Comparison of ENCODE assay signal across 7 cellular contexts in the genomic region with DNA sequence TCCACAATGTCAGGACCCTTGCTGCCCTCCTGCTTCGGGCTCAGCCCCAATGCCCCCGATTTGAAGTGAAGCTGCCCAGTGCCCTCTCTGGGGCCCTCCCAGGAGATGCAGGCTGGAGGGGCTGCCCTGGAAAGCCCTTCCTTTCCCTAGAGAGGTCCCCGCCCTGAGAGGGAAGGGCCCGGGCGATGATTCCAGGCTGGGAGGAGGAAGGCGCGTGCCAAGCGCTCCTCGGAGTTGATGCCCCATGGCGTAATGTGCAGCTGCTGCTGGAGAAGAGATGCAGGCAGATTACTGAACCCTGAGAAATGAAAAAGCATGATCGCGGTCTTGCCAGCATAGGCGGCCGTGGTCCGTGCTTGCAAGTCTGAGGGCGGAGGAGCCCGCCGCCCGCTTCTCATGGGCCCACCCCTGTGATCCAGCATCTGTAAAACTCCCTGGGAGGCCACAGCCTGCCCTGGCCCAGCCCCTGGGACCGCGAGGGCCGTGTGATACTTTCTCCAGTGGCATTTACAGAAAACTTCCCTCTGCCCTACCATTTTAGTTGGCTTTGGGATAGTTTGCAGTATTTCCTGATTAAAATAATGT. TPM values are rescaled to one million over a fixed set of nuclear protein-coding genes. Genes with fewer than 3 reads are reported as not detected.
DNase-seq lines count a peak whose midpoint lies in the region; ATAC-seq, FAIRE-seq and TF ChIP-seq lines count a peak whose summit lies in the region.
"Not testable (repeated sequence)": the region's sequence is repeated elsewhere in the genome, so short reads cannot be mapped to it uniquely, and the experiment has no call there.

No MANE protein-coding gene starts in this region.

- in situ Hi-C loops in gastrocnemius medialis (cut with MboI; ENCODE audit: low sequenced_read_pairs in 4 of 4), result not testable (repeated sequence)

- H4K20me1 ChIP-seq in GM23338 (replicated peaks; ENCODE audit: insufficient read depth), result not testable (repeated sequence)

- not testable (repeated sequence) for H3K4me3 ChIP-seq in GM23338; heart left ventricle; right cardiac atrium (ENCODE audit: low read length); gastrocnemius medialis

- H3K27ac Mint-ChIP-seq in GM23338, result not testable (repeated sequence)

- WGBS in heart left ventricle, 4 donors, result no CpG with 5 or more reads among the region's 22 CpGs
- no CpG with 5 or more reads among the region's 22 CpGs for WGBS in right cardiac atrium

- not testable (repeated sequence) for H3K9me3 ChIP-seq in heart left ventricle; right cardiac atrium (ENCODE audit: control insufficient read depth, low read length); gastrocnemius medialis

- not testable (repeated sequence) for TF ChIP-seq POLR2A in GM12891 (IDR thresholded peaks at IDR 0.05; ENCODE audit: low read depth, low read length); heart left ventricle (IDR thresholded peaks at IDR 0.05); gastrocnemius medialis (IDR thresholded peaks at IDR 0.05)

- H3F3A ChIP-seq in GM23338 (replicated peaks; ENCODE audit: low read depth), result not testable (repeated sequence)

- peak; percentile 90 for FAIRE-seq in GM12891 (lab: Jason Lieb, UNC)

- H3K79me2 ChIP-seq in GM23338 (replicated peaks; ENCODE audit: insufficient read depth), result not testable (repeated sequence)

- H3K27me3 ChIP-seq in GM23338 (ENCODE audit: insufficient read depth); foreskin keratinocyte; heart left ventricle; right cardiac atrium (ENCODE audit: control insufficient read depth, insufficient read depth); gastrocnemius medialis: not testable (repeated sequence)

- not testable (repeated sequence) for H3K4me1 Mint-ChIP-seq in GM23338

- ATAC-seq in GM23338 (0 out of 3 replicates have a peak, but pooled peaks have one; percentile 23), foreskin keratinocyte (peak; percentile 24), heart left ventricle (peak in 3 of 4 donors; percentile 51 to 72 (median 66)), right cardiac atrium (peak; percentile 66 to 76), omental fat pad (ENCODE audit: low FRiP score) (peak; percentile 48), gastrocnemius medialis (peak; percentile 33 to 51)

- TF ChIP-seq CTCF in GM23338 (conservative IDR thresholded peaks at IDR 0.05; ENCODE audit: low read depth in 2 of 2); foreskin keratinocyte (conservative IDR thresholded peaks at IDR 0.05); heart left ventricle (IDR thresholded peaks at IDR 0.05); omental fat pad (IDR thresholded peaks at IDR 0.05); gastrocnemius medialis (IDR thresholded peaks at IDR 0.05 in 4 of 5, conservative IDR thresholded peaks at IDR 0.05 in 1 of 5): not testable (repeated sequence)

- DNase-seq in GM12891 (ENCODE audit: insufficient read length, low spot score); GM23338 (ENCODE audit: low spot score); foreskin keratinocyte; heart left ventricle; right cardiac atrium; omental fat pad (ENCODE audit: low spot score); gastrocnemius medialis: not testable (repeated sequence)

- not testable (repeated sequence) for H3K36me3 ChIP-seq in GM23338 (ENCODE audit: insufficient read depth); heart left ventricle; gastrocnemius medialis

- not testable (repeated sequence) for H3K27ac ChIP-seq in GM23338 (ENCODE audit: low read depth); foreskin keratinocyte; heart left ventricle; right cardiac atrium (ENCODE audit: low read length); gastrocnemius medialis

- H3K36me3 Mint-ChIP-seq in GM23338 (ENCODE audit: low read depth), result not testable (repeated sequence)

- not testable (repeated sequence) for H3K27me3 Mint-ChIP-seq in GM23338 (ENCODE audit: insufficient read depth, low read depth, poor library complexity)

- H3K9me3 Mint-ChIP-seq in GM23338, result not testable (repeated sequence)

- not testable (repeated sequence) for H3K4me3 Mint-ChIP-seq in GM23338

- H2AFZ ChIP-seq in GM23338, result not testable (repeated sequence)

- H3K4me2 ChIP-seq in GM23338, result not testable (repeated sequence)

- intact Hi-C loops in heart left ventricle (cut with DNase I); right cardiac atrium (cut with DNase I); gastrocnemius medialis (cut with DNase I; ENCODE audit: low total_unique reads): not testable (repeated sequence)

- not testable (repeated sequence) for H3K9me2 ChIP-seq in GM23338 (ENCODE audit: insufficient read depth)

- not testable (repeated sequence) for H3K4me1 ChIP-seq in GM23338 (ENCODE audit: insufficient read depth); foreskin keratinocyte; heart left ventricle; right cardiac atrium (ENCODE audit: control insufficient read depth, insufficient read depth, low read length); gastrocnemius medialis

RNA-seq across cellular contexts. Expression of gene GATD3, which starts 27.3 kb away (rescaled TPM):
- 20.6 TPM for polyA plus RNA-seq in GM12891 (2012; ENCODE audit: low read depth, missing spikeins)
- total RNA-seq in GM23338 (2014; rRNA removed; shearing (Covaris generic)), result 43.4 and 58.4 TPM in 2 replicates
- polyA plus RNA-seq in GM23338 (2016; fragmentation: Nextera tagmentation; extraction: Ambion mirVana) (37.5 and 44.1 TPM in 2 replicates), foreskin keratinocyte (5.0 and 28.8 TPM in 2 replicates), heart left ventricle (100 to 1,000 TPM in 1 of 2 donors, 10 to 100 TPM in 1; 26.5 to 109 TPM), right cardiac atrium (12.1 TPM)
- total RNA-seq in foreskin keratinocyte (4.7 and 23.2 TPM in 2 replicates), heart left ventricle (100 to 1,000 TPM in 2 of 9 donors, 10 to 100 TPM in 7; 10.2 to 140 (median 14.1) TPM), right cardiac atrium (10 to 100 TPM in 3 of 4 donors, 1 to 10 TPM in 1; 7.0 to 83.1 (median 14.1) TPM), omental fat pad (10 to 100 TPM in 3 of 4 donors, 1 to 10 TPM in 1; 8.7 to 50.8 (median 15.2) TPM), gastrocnemius medialis (10 to 100 TPM in 2 of 4 donors, 1 to 10 TPM in 2; 4.7 to 52.2 (median 10.0) TPM)

RNA-seq across cellular contexts. Expression of gene PWP2, which starts 53.6 kb away (rescaled TPM):
- polyA plus RNA-seq in GM12891 (2012; ENCODE audit: low read depth, missing spikeins), result 3.5 TPM
- 59.2 and 64.9 TPM in 2 replicates for total RNA-seq in GM23338 (2014; rRNA removed; shearing (Covaris generic))
- polyA plus RNA-seq in GM23338 (2016; fragmentation: Nextera tagmentation; extraction: Ambion mirVana), result 17.6 and 18.2 TPM in 2 replicates
- 2.4 and 23.6 TPM in 2 replicates for total RNA-seq in foreskin keratinocyte
- 0.89 and 13.6 TPM in 2 replicates for polyA plus RNA-seq in foreskin keratinocyte
- total RNA-seq in heart left ventricle, result 10 to 100 TPM in 1 of 9 donors, 1 to 10 TPM in 6, under 1 TPM in 1, not detected in 1; 0.70 to 10.2 (median 5.0) TPM
- polyA plus RNA-seq in heart left ventricle, result 1 to 10 TPM; 1.1 to 6.0 TPM
- 1 to 10 TPM in 3 of 4 donors, under 1 TPM in 1; 0.94 to 8.9 (median 2.3) TPM for total RNA-seq in right cardiac atrium
- 1.6 TPM for polyA plus RNA-seq in right cardiac atrium
- 10 to 100 TPM in 2 of 4 donors, 1 to 10 TPM in 2; 5.3 to 17.2 (median 11.3) TPM for total RNA-seq in omental fat pad
- 10 to 100 TPM in 1 of 4 donors, 1 to 10 TPM in 3; 3.9 to 19.2 (median 7.9) TPM for total RNA-seq in gastrocnemius medialis
